ENCODE assay signal across 8 cellular contexts in genomic region chr3:118882353-118882947, GRCh38.
DNase-seq lines count a peak whose midpoint lies in the region; ATAC-seq lines count a peak whose summit lies in the region.

No MANE protein-coding gene starts in this region.

- ATAC-seq in HG02759 (IDR thresholded peaks at IDR 0.05; ENCODE audit: unreplicated experiment) (peak; percentile 80), left lobe of liver (peak; percentile 88)
- peak; percentile 55 for ATAC-seq in central memory CD8-positive, alpha-beta T cell (replicated peaks; ENCODE audit: extremely low read depth, poor library complexity, severe bottlenecking)

- H3K27ac Mint-ChIP-seq in central memory CD8-positive, alpha-beta T cell (ENCODE audit: low read depth), result no peak overlapping the region

- H3K9me3 Mint-ChIP-seq in central memory CD8-positive, alpha-beta T cell, result no peaks in the 10 kb centered on the region

- no peaks in the 10 kb centered on the region for H3K4me1 Mint-ChIP-seq in central memory CD8-positive, alpha-beta T cell

- no peaks in the 10 kb centered on the region for H3K36me3 Mint-ChIP-seq in central memory CD8-positive, alpha-beta T cell (ENCODE audit: insufficient read depth)

- peaks cover 43% of the 10 kb centered on the region for H3K27me3 Mint-ChIP-seq in central memory CD8-positive, alpha-beta T cell

- DNase-seq in NCI-H510A treated with DMSO at 0.1 percent for 48 hours (lab: John Stamatoyannopoulos, UW) (peak; percentile 56), NCI-H510A (lab: John Stamatoyannopoulos, UW) (no peak), NCI-H2107 (lab: John Stamatoyannopoulos, UW) (peak; percentile 63), left lobe of liver (ENCODE audit: low spot score) (peak; percentile 57)
- peak; percentile 32 to 50 (median 36) for DNase-seq in activated CD4-positive, CD25-positive, alpha-beta regulatory T cell (lab: John Stamatoyannopoulos, UW)
- peak; percentile 35 to 56 for DNase-seq in central memory CD8-positive, alpha-beta T cell (ENCODE audit: low spot score in 2 of 2)
- peak; percentile 23 to 48 (median 40) for DNase-seq in stimulated activated CD4-positive, alpha-beta T cell treated with anti-CD3 and anti-CD28 coated beads, TNF-alpha, amount 100 ng/mL, for 1 hour (ENCODE audit: low read depth in 3 of 3, low spot score in 1 of 3)

- H3K4me3 Mint-ChIP-seq in central memory CD8-positive, alpha-beta T cell, result no peak overlapping the region
